Comparison of ENCODE assay signal across 20 cellular contexts in the genomic region with DNA sequence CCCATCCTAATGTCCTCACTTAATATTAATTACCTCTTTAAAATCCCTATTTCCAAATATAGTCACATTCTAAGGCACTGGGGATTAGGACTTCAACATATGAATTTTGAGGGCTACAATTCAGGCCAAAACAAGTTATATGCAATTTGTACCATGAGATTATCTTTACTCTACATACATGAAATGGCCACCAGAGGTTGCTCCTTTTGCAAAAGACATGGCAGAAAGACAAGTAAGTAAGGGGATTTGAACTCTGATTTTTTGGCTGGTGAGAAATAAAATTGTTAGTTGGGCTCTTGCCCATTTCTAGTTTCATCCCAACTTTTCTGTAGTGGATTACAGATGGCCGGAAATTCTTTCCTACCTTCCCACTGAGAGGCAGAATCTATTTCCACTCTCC. TPM values are rescaled to one million over a fixed set of nuclear protein-coding genes. Genes with fewer than 3 reads are reported as not detected.
DNase-seq lines count a peak whose midpoint lies in the region; ATAC-seq and TF ChIP-seq lines count a peak whose summit lies in the region.
"Had no signal": no experiment of that assay in that cellular context is flagged by ENCODE, and none has a peak within 500 bp of the region (broad histone marks: within the 10 kb centered on the region; RNA-seq: fewer than 3 reads in every experiment).

No MANE protein-coding gene starts in this region.

- no peak overlapping the region for H2BK12ac ChIP-seq in H9 (ENCODE audit: insufficient read length, low read depth, low read length)

- TF ChIP-seq CTCF in AG09319 (IDR thresholded peaks at IDR 0.05; ENCODE audit: low read depth, low read length) (peak; percentile 6), H9 (conservative IDR thresholded peaks at IDR 0.05) (peak; percentile 34; the same call in 1 of the 3 replicates), OCI-LY7 (conservative IDR thresholded peaks at IDR 0.05; ENCODE audit: low read length) (peak; percentile 50), fibroblast of mammary gland (conservative IDR thresholded peaks at IDR 0.05; ENCODE audit: control insufficient read depth, insufficient read depth, low read depth, low read length) (peak; percentile 13), ovary (IDR thresholded peaks at IDR 0.05) (no peak)

- H3K27me3 ChIP-seq in H9 (ENCODE audit: insufficient read depth, low read length) (no peaks in the 10 kb centered on the region), ovary (no peaks in the 10 kb centered on the region)
- peaks cover 0 to 5% of the 10 kb centered on the region in 2 donors for H3K27me3 ChIP-seq in naive thymus-derived CD4-positive, alpha-beta T cell (ENCODE audit: control insufficient read depth in 2 of 2, insufficient read depth in 2 of 2, low read length in 2 of 2)

- no peak for TF ChIP-seq POLR2A in ovary (IDR thresholded peaks at IDR 0.05)

- DNase-seq in AG09319 (ENCODE audit: extremely low read depth, low read depth) = no peak
- DNase-seq in H9 = no peak
- DNase-seq in OCI-LY7 (ENCODE audit: low spot score) = peak; percentile 2
- peak; percentile 1 for DNase-seq in fibroblast of mammary gland (ENCODE audit: low read depth)
- no peak for DNase-seq in ovary
- DNase-seq in T-helper 1 cell = no peak
- DNase-seq in C1 segment of cervical spinal cord (lab: John Stamatoyannopoulos, UW) = no peak
- no peak for DNase-seq in naive thymus-derived CD4-positive, alpha-beta T cell
- DNase-seq: ACHN; DMS 273 treated with DMSO at 0.1 percent for 48 hours; GM23248; KG1; NCI-H146; NCI-H226; NCI-H69; NK-92 treated with Interleukin-12 subunit alpha and Interleukin-12 subunit beta, amount 100 ng/mL, for 24 hours; PC-9; T-helper 2 cell had no signal

- POLR2A ChIA-PET in OCI-LY7 (lab: Charles Lee) = no interaction called here
- POLR2A ChIA-PET in naive thymus-derived CD4-positive, alpha-beta T cell (lab: Charles Lee) = no interaction called here

- no peaks in the 10 kb centered on the region for H3K4me1 ChIP-seq in H9 (ENCODE audit: insufficient read depth, low read length)
- peaks cover 6% of the 10 kb centered on the region for H3K4me1 ChIP-seq in OCI-LY7 (ENCODE audit: insufficient read depth, low read length, poor library complexity, severe bottlenecking)
- peaks cover 1% of the 10 kb centered on the region for H3K4me1 ChIP-seq in ovary (ENCODE audit: insufficient read depth)
- peaks cover 0 to 7% of the 10 kb centered on the region in 2 donors for H3K4me1 ChIP-seq in naive thymus-derived CD4-positive, alpha-beta T cell (ENCODE audit: control insufficient read depth in 2 of 2, insufficient read depth in 2 of 2, low read length in 2 of 2)

- ATAC-seq in naive thymus-derived CD4-positive, alpha-beta T cell = no peak

- no peak overlapping the region for H2BK120ac ChIP-seq in H9 (ENCODE audit: low read depth, low read length, poor library complexity, severe bottlenecking)

- peak overlapping the region in 1 of 3 experiments; percentile 81; a peak in 1 of 7 replicates for H3K27ac Mint-ChIP-seq in H9
- no peak overlapping the region for H3K27ac Mint-ChIP-seq in naive thymus-derived CD4-positive, alpha-beta T cell

- no peak overlapping the region for H3K14ac ChIP-seq in H9 (ENCODE audit: insufficient read depth, low read length)

- H3K79me1 ChIP-seq in H9 (ENCODE audit: insufficient read depth, low read depth, low read length, poor library complexity, severe bottlenecking) = no peaks in the 10 kb centered on the region

- CTCF ChIA-PET in OCI-LY7 (lab: Charles Lee; ENCODE audit: unreplicated experiment) = no interaction called here
- CTCF ChIA-PET in naive thymus-derived CD4-positive, alpha-beta T cell (lab: Charles Lee) = no interaction called here

- TF ChIP-seq EP300 in ovary (IDR thresholded peaks at IDR 0.05) = no peak

- no peak overlapping the region for H3K18ac ChIP-seq in H9 (ENCODE audit: insufficient read length, low read depth, low read length)

- H3K23ac ChIP-seq in H9 (ENCODE audit: insufficient read length, low read depth, low read length) = no peak overlapping the region

- no peak overlapping the region for H3K4ac ChIP-seq in H9 (ENCODE audit: low read depth, low read length)

- no peaks in the 10 kb centered on the region for H3K23me2 ChIP-seq in H9 (ENCODE audit: insufficient read length, low read depth, low read length, poor library complexity, severe bottlenecking)

- BruUV-seq in OCI-LY7 (replicated peaks; lab: Mats Ljungman, UMichigan) = no TSS peak

- H3K27ac ChIP-seq in H9 (ENCODE audit: insufficient read length, low read depth, low read length) = no peak overlapping the region
- no peak overlapping the region for H3K27ac ChIP-seq in OCI-LY7 (ENCODE audit: low read depth, low read length, poor library complexity, severe bottlenecking)
- H3K27ac ChIP-seq in ovary = no peak overlapping the region
- no peak overlapping the region for H3K27ac ChIP-seq in naive thymus-derived CD4-positive, alpha-beta T cell (ENCODE audit: low read depth, low read length)
- H3K27ac ChIP-seq: GM23248, PC-9, SK-N-MC had no signal

- H3K9me2 ChIP-seq in OCI-LY7 (ENCODE audit: insufficient read depth, low read length) = no peaks in the 10 kb centered on the region

- H3K79me2 ChIP-seq in H9 (ENCODE audit: insufficient read depth, low read length) = no peaks in the 10 kb centered on the region
- no peaks in the 10 kb centered on the region for H3K79me2 ChIP-seq in OCI-LY7 (ENCODE audit: insufficient read depth, low read depth, low read length)

- H3K9ac ChIP-seq in H9 (ENCODE audit: extremely low read depth, insufficient read length, low read length) = no peak overlapping the region
- H3K9ac ChIP-seq: GM23248 had no signal

- no peak overlapping the region for H2BK20ac ChIP-seq in H9 (ENCODE audit: low read depth, low read length, poor library complexity, severe bottlenecking)

- H3K36me3 ChIP-seq in OCI-LY7 (ENCODE audit: insufficient read depth, low read length) = no peaks in the 10 kb centered on the region
- H3K36me3 ChIP-seq in ovary = no peaks in the 10 kb centered on the region
- H3K36me3 ChIP-seq in naive thymus-derived CD4-positive, alpha-beta T cell (ENCODE audit: control insufficient read depth in 2 of 3, insufficient read depth in 3 of 3, low read length in 3 of 3) = peaks cover 0 to 1% (median 0%) of the 10 kb centered on the region in 3 experiments

- no peak overlapping the region for H2AK5ac ChIP-seq in H9 (ENCODE audit: insufficient read length, low read length)

- no peak overlapping the region for H4K8ac ChIP-seq in H9 (replicated peaks; ENCODE audit: insufficient read length, low read depth, low read length)

- no peak overlapping the region for H4K5ac ChIP-seq in H9 (ENCODE audit: insufficient read length, low read depth, low read length)

- no peak overlapping the region for H3K56ac ChIP-seq in H9 (ENCODE audit: insufficient read length, low read depth, low read length)

- no peak overlapping the region for H4K91ac ChIP-seq in H9 (ENCODE audit: insufficient read length, low read depth, low read length)

- peaks cover 10% of the 10 kb centered on the region for H3K27me3 Mint-ChIP-seq in H9 (ENCODE audit: low read depth)
- peaks cover 13 to 36% (median 20%) of the 10 kb centered on the region in 5 donors for H3K27me3 Mint-ChIP-seq in naive thymus-derived CD4-positive, alpha-beta T cell

- H2AFZ ChIP-seq in H9 (ENCODE audit: low read length) (no peak overlapping the region), OCI-LY7 (ENCODE audit: low read length) (no peak overlapping the region)
- H2AFZ ChIP-seq: GM23248, PC-9 had no signal

- H3K4me3 Mint-ChIP-seq in H9 = no peak overlapping the region
- H3K4me3 Mint-ChIP-seq in naive thymus-derived CD4-positive, alpha-beta T cell = peak overlapping the region in 1 of 10 donors; percentile 5

- H3K9me3 ChIP-seq in H9 (ENCODE audit: control insufficient read depth, low read depth, low read length) (no peaks in the 10 kb centered on the region), OCI-LY7 (ENCODE audit: low read length) (no peaks in the 10 kb centered on the region), ovary (no peaks in the 10 kb centered on the region)
- H3K9me3 ChIP-seq in naive thymus-derived CD4-positive, alpha-beta T cell (ENCODE audit: control insufficient read depth in 2 of 3, low read length in 3 of 3) = no peaks in the 10 kb centered on the region

- H3K4me3 ChIP-seq in OCI-LY7 (ENCODE audit: low read depth, low read length, poor library complexity, severe bottlenecking) (no peak overlapping the region), fibroblast of mammary gland (ENCODE audit: control insufficient read depth, low read depth, low read length) (no peak overlapping the region), ovary (no peak overlapping the region)
- H3K4me3 ChIP-seq in naive thymus-derived CD4-positive, alpha-beta T cell (ENCODE audit: low read length) = no peak overlapping the region
- H3K4me3 ChIP-seq: GM23248, PC-9, SK-N-MC had no signal

- WGBS in H9 (ENCODE audit: extremely low coverage, insufficient read length, low lambda C conversion rate) = no CpG with 5 or more reads among the region's 1 CpG
- 88 to 94% (median 91%) methylated on average over 1 of the region's 1 CpG for WGBS in ovary, 3 donors

- H2BK5ac ChIP-seq in H9 (ENCODE audit: insufficient read length, low read length) = no peak overlapping the region

- H3K4me2 ChIP-seq in H9 (ENCODE audit: insufficient read depth, insufficient read length, low read length) (no peak overlapping the region), OCI-LY7 (ENCODE audit: low read length) (no peak overlapping the region)
- H3K4me2 ChIP-seq: PC-9 had no signal

- intact Hi-C loops in OCI-LY7 (cut with micrococcal nuclease; ENCODE audit: unreplicated experiment) (no loop called here), ovary (cut with DNase I) (no loop called here)
- intact Hi-C loops in naive thymus-derived CD4-positive, alpha-beta T cell (cut with micrococcal nuclease) = no loop called here

- no peak overlapping the region for H3T11ph ChIP-seq in H9 (ENCODE audit: low read length)

- peaks cover 5 to 6% of the 10 kb centered on the region in 2 experiments; a peak in 3 of 5 replicates for H3K9me3 Mint-ChIP-seq in H9
- H3K9me3 Mint-ChIP-seq in naive thymus-derived CD4-positive, alpha-beta T cell = peaks cover 0 to 2% (median 0%) of the 10 kb centered on the region in 11 donors

- H4K20me1 ChIP-seq in H9 (ENCODE audit: control insufficient read depth, insufficient read depth, insufficient read length) (no peaks in the 10 kb centered on the region), OCI-LY7 (ENCODE audit: insufficient read depth, low read length) (no peaks in the 10 kb centered on the region)

- H2BK15ac ChIP-seq in H9 (ENCODE audit: low read depth, low read length) = no peak overlapping the region

- peaks cover 14 to 21% of the 10 kb centered on the region in 2 experiments for H3K4me1 Mint-ChIP-seq in H9
- peaks cover 7 to 14% (median 12%) of the 10 kb centered on the region in 7 donors for H3K4me1 Mint-ChIP-seq in naive thymus-derived CD4-positive, alpha-beta T cell

- peaks cover 0 to 2% (median 0%) of the 10 kb centered on the region in 3 experiments; a peak in 2 of 7 replicates for H3K36me3 Mint-ChIP-seq in H9 (ENCODE audit: insufficient read depth in 1 of 3, low read depth in 3 of 3)
- H3K36me3 Mint-ChIP-seq in naive thymus-derived CD4-positive, alpha-beta T cell = peaks cover 0 to 4% (median 0%) of the 10 kb centered on the region in 5 donors

RNA-seq across cellular contexts. Expression of gene ALG6, which starts 4.8 kb away (rescaled TPM):
- total RNA-seq in H9 (2021) = 21.4 and 21.9 TPM in 2 replicates
- 29.3 TPM in 2 replicates for total RNA-seq in OCI-LY7 (2014; rRNA removed; shearing (Covaris generic))
- total RNA-seq in OCI-LY7 (2022) = 31.6 and 34.1 TPM in 2 replicates
- 10 to 100 TPM in 3 of 7 donors, 1 to 10 TPM in 4; 8.1 to 11.8 (median 9.1) TPM for total RNA-seq in ovary
- 10 to 100 TPM in 1 of 2 donors, 1 to 10 TPM in 1; 6.6 to 14.2 TPM for polyA plus RNA-seq in ovary
- 10 to 100 TPM; 16.1 to 29.8 (median 27.3) TPM for total RNA-seq in naive thymus-derived CD4-positive, alpha-beta T cell
- 10 to 100 TPM; 21.0 to 25.1 TPM for polyA plus RNA-seq in naive thymus-derived CD4-positive, alpha-beta T cell

RNA-seq across cellular contexts. Expression of gene FOXD3, which starts 40.2 kb away (rescaled TPM):
- total RNA-seq in H9 (2021) (25.8 and 26.1 TPM in 2 replicates), OCI-LY7 (2022) (not detected in 2 replicates), ovary (under 1 TPM in 4 of 7 donors, not detected in 3; 0.37 to 0.79 (median 0.53) TPM)
- total RNA-seq in OCI-LY7 (2014; rRNA removed; shearing (Covaris generic)) = 0.06 TPM in 1 of 2 replicates, not detected in the other
- under 1 TPM; 0.20 to 0.21 TPM for polyA plus RNA-seq in ovary
- not detected for total RNA-seq in naive thymus-derived CD4-positive, alpha-beta T cell
- not detected for polyA plus RNA-seq in naive thymus-derived CD4-positive, alpha-beta T cell
- total RNA-seq: GM23248, PC-9 had no signal
- polyA plus RNA-seq: BJ, GM23248 had no signal

Comparison
In these comparisons a context has a peak if more than half of its experiments do, and no peak if none do; other contexts are left out.
1. DNase-seq: peak in OCI-LY7 (single experiment) and fibroblast of mammary gland (single experiment); none in AG09319 (single experiment), H9 (single experiment), ovary (0 of 5), T-helper 1 cell (0 of 5), C1 segment of cervical spinal cord (0 of 14) and naive thymus-derived CD4-positive, alpha-beta T cell (0 of 9).
2. CTCF ChIP-seq: peak in AG09319 (single experiment), H9 (single experiment), OCI-LY7 (single experiment) and fibroblast of mammary gland (single experiment); none in ovary (0 of 3).
3. RNA of gene FOXD3, which starts 40.2 kb away (total RNA-seq): 25.8 to 26.1 TPM in H9; 0.37 to 0.79 TPM in ovary, 0.06 TPM in OCI-LY7 and not detected in naive thymus-derived CD4-positive, alpha-beta T cell; every median in the first group is over 10 times any median in the second.